13 cellular contexts compared by ENCODE assay signal in the genomic region with DNA sequence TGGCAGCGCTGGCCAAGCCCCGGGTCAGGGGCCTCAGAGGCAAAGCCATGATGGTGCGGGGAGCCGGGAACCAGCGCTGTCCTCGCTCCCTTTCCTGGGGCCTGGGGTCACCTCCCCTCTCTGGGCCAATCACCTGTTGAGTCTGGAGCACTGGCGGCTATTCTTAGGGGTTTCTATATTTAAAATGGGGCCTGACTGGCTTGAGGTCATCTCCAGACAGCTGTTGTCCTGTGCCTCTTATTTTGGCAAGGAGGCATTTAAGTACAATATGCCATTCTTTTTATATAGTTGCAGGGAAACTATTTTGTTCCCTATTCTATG. TPM values are rescaled to one million over a fixed set of nuclear protein-coding genes. Genes with fewer than 3 reads are reported as not detected.
DNase-seq lines count a peak whose midpoint lies in the region; ATAC-seq and TF ChIP-seq lines count a peak whose summit lies in the region.
"Had no signal": no experiment of that assay in that cellular context is flagged by ENCODE, and none has a peak within 500 bp of the region (broad histone marks: within the 10 kb centered on the region; RNA-seq: fewer than 3 reads in every experiment).

Gene COX6A2 (minus strand): TSS at position 84 of the 321 bp plus-strand sequence. CDS start 35 bp downstream, at position 49.

- CTCF ChIA-PET in AG04449 (lab: Yijun Ruan, JAX) = no interaction called here
- CTCF ChIA-PET in activated CD8-positive, alpha-beta T cell treated with anti-CD3 and anti-CD28 coated beads, Interleukin-2, amount 10 ng/mL, durations not matched to agents 7 days and 5 days (lab: Charles Lee) = interaction anchor here (1.2 to 3.1 kb wide), 2 partner anchors 28 to 46 kb away, joined by 6 to 11 read pairs; no protein-coding TSS in a partner anchor

- no peaks in the 10 kb centered on the region for H3K9me3 ChIP-seq in Peyer's patch
- H3K9me3 ChIP-seq in neuronal stem cell (replicated peaks in 1 of 2; ENCODE audit: control insufficient read depth in 2 of 2, insufficient read depth in 1 of 2, low read depth in 1 of 2, low read length in 2 of 2) = peaks cover 3 to 6% of the 10 kb centered on the region in 2 donors

- H3K4me1 Mint-ChIP-seq in activated CD8-positive, alpha-beta T cell treated with anti-CD3 and anti-CD28 coated beads, Interleukin-2, amount 10 ng/mL, durations not matched to agents 7 days and 5 days (ENCODE audit: low read depth) = peaks cover 53% of the 10 kb centered on the region

- POLR2A ChIA-PET in AG04449 (lab: Yijun Ruan, JAX) = interaction anchor here (0.6 kb wide), 1 partner anchor 52 kb away, joined by 3 read pairs; no protein-coding TSS in a partner anchor
- POLR2A ChIA-PET in activated CD8-positive, alpha-beta T cell treated with anti-CD3 and anti-CD28 coated beads, Interleukin-2, amount 10 ng/mL, durations not matched to agents 7 days and 5 days (lab: Charles Lee) = interaction anchor here (1.2 kb wide), 1 partner anchor 9 kb away, joined by 3 read pairs; no protein-coding TSS in a partner anchor

- H3K9me3 Mint-ChIP-seq in activated CD8-positive, alpha-beta T cell treated with anti-CD3 and anti-CD28 coated beads, Interleukin-2, amount 10 ng/mL, durations not matched to agents 7 days and 5 days (ENCODE audit: insufficient read depth) = no peaks in the 10 kb centered on the region

- H3K27ac ChIP-seq in Peyer's patch (peak within 1 kb of the TSS in 1 of 4 donors; percentile 33), neuronal stem cell (replicated peaks; ENCODE audit: low read length) (no peak within 1 kb of the TSS)

- no CpG with 5 or more reads among the region's 7 CpGs for WGBS in neuronal stem cell (ENCODE audit: extremely low coverage in 2 of 2, insufficient read length in 2 of 2, insufficient replicate concordance in 1 of 2), 2 donors

- no peak within 1 kb of the TSS for H4K91ac ChIP-seq in neuronal stem cell (ENCODE audit: low read depth, low read length, poor library complexity)

- no peak within 1 kb of the TSS for H2BK12ac ChIP-seq in neuronal stem cell (ENCODE audit: low read length)

- no peak for TF ChIP-seq POLR2A in Peyer's patch (IDR thresholded peaks at IDR 0.05)

- no peak within 1 kb of the TSS for H2AK5ac ChIP-seq in neuronal stem cell (ENCODE audit: low read depth, low read length)

- H3K27me3 Mint-ChIP-seq in activated CD8-positive, alpha-beta T cell treated with anti-CD3 and anti-CD28 coated beads, Interleukin-2, amount 10 ng/mL, durations not matched to agents 7 days and 5 days (ENCODE audit: low read depth) = peaks cover 10% of the 10 kb centered on the region

- H3K36me3 Mint-ChIP-seq in activated CD8-positive, alpha-beta T cell treated with anti-CD3 and anti-CD28 coated beads, Interleukin-2, amount 10 ng/mL, durations not matched to agents 7 days and 5 days (ENCODE audit: low read depth) = peaks cover 3% of the 10 kb centered on the region
- H3K36me3 Mint-ChIP-seq: CD4-positive, CD25-positive, alpha-beta regulatory T cell had no signal

- no peak within 1 kb of the TSS for H2BK120ac ChIP-seq in neuronal stem cell (ENCODE audit: low read depth, low read length)

- H3K4me3 ChIP-seq in AG04449 (ENCODE audit: low read depth, low read length) = peak within 1 kb of the TSS; percentile 49
- H3K4me3 ChIP-seq in Peyer's patch = peak within 1 kb of the TSS; percentile 12 to 55 (median 32)
- H3K4me3 ChIP-seq in neuronal stem cell (ENCODE audit: low read length in 2 of 2) = no peak within 1 kb of the TSS

- TF ChIP-seq CTCF in AG04449 (IDR thresholded peaks at IDR 0.05; ENCODE audit: insufficient read depth, low read length, missing control alignments) = no peak
- TF ChIP-seq CTCF in Peyer's patch (IDR thresholded peaks at IDR 0.05) = no peak

- peak within 1 kb of the TSS; percentile 75 for H2AFZ ChIP-seq in neuronal stem cell (ENCODE audit: low read length)

- intact Hi-C loops in Right ventricle myocardium superior (cut with DNase I) = no loop called here

- H3K9ac ChIP-seq in neuronal stem cell (ENCODE audit: low read depth, low read length, poor library complexity) = peak within 1 kb of the TSS; percentile 44

- H3K4me1 ChIP-seq in Peyer's patch (peaks cover 0 to 14% (median 0%) of the 10 kb centered on the region in 4 donors), neuronal stem cell (ENCODE audit: control insufficient read depth in 2 of 2, insufficient read depth in 1 of 2, low read depth in 1 of 2, low read length in 2 of 2) (peaks cover 0 to 2% of the 10 kb centered on the region in 2 donors)

- H3K4ac ChIP-seq in neuronal stem cell (ENCODE audit: low read length) = no peak within 1 kb of the TSS

- H3K79me1 ChIP-seq in neuronal stem cell (ENCODE audit: low read depth, low read length) = no peaks in the 10 kb centered on the region

- DNase-seq in AG04449 (ENCODE audit: low read depth, low spot score) (no peak), Peyer's patch (no peak), Right ventricle myocardium superior (peak; percentile 71), neuronal stem cell (ENCODE audit: low spot score) (no peak), AG08396 (ENCODE audit: low spot score) (no peak), GDM1 (lab: John Stamatoyannopoulos, UW) (no peak)
- DNase-seq in activated CD8-positive, alpha-beta T cell treated with anti-CD3 and anti-CD28 coated beads, Interleukin-2, amount 10 ng/mL, durations not matched to agents 7 days and 5 days = no peak
- no peak for DNase-seq in stimulated activated CD4-positive, alpha-beta T cell treated with anti-CD3 and anti-CD28 coated beads, Interleukin-2, amount 100 ng/mL, for 24 hours
- DNase-seq: NCI-H1092 treated with DMSO at 0.1 percent for 48 hours had no signal

- no peak within 1 kb of the TSS for H4K8ac ChIP-seq in neuronal stem cell (ENCODE audit: low read depth, low read length)

- no peak within 1 kb of the TSS for H3K27ac Mint-ChIP-seq in activated CD8-positive, alpha-beta T cell treated with anti-CD3 and anti-CD28 coated beads, Interleukin-2, amount 10 ng/mL, durations not matched to agents 7 days and 5 days
- H3K27ac Mint-ChIP-seq: CD4-positive, CD25-positive, alpha-beta regulatory T cell had no signal

- ATAC-seq in Right ventricle myocardium superior (ENCODE audit: poor library complexity) = peak; percentile 74
- no peak for ATAC-seq in activated CD8-positive, alpha-beta T cell treated with anti-CD3 and anti-CD28 coated beads, Interleukin-2, amount 10 ng/mL, durations not matched to agents 7 days and 5 days
- ATAC-seq: stimulated activated naive CD8-positive, alpha-beta T cell treated with anti-CD3 and anti-CD28 coated beads, Interleukin-15, Interleukin-2, amounts not matched to agents 100 U/mL and 50 U/mL, for 24 hours had no signal

- peak within 1 kb of the TSS; percentile 92 for H2BK15ac ChIP-seq in neuronal stem cell (ENCODE audit: low read length)

- peak within 1 kb of the TSS; percentile 78 for H3K23ac ChIP-seq in neuronal stem cell (ENCODE audit: low read depth, low read length, poor library complexity)

- H3K4me3 Mint-ChIP-seq in activated CD8-positive, alpha-beta T cell treated with anti-CD3 and anti-CD28 coated beads, Interleukin-2, amount 10 ng/mL, durations not matched to agents 7 days and 5 days = no peak within 1 kb of the TSS

- peak within 1 kb of the TSS; percentile 47 for H3K14ac ChIP-seq in neuronal stem cell (ENCODE audit: low read length)

- no peaks in the 10 kb centered on the region for H3K27me3 ChIP-seq in Peyer's patch
- H3K27me3 ChIP-seq in neuronal stem cell (ENCODE audit: control insufficient read depth in 3 of 3, insufficient read depth in 3 of 3, low read depth in 1 of 3, low read length in 3 of 3) = peaks cover 0 to 24% (median 12%) of the 10 kb centered on the region in 3 experiments

- H3K36me3 ChIP-seq in Peyer's patch = no peaks in the 10 kb centered on the region
- no peaks in the 10 kb centered on the region for H3K36me3 ChIP-seq in neuronal stem cell (replicated peaks in 1 of 2; ENCODE audit: control insufficient read depth in 2 of 2, insufficient read depth in 2 of 2, low read length in 2 of 2)

- H3K18ac ChIP-seq in neuronal stem cell (ENCODE audit: low read length) = peak within 1 kb of the TSS; percentile 87

- H2BK5ac ChIP-seq in neuronal stem cell (ENCODE audit: low read length) = no peak within 1 kb of the TSS

- H3K4me2 ChIP-seq in neuronal stem cell (ENCODE audit: insufficient read depth, low read length, poor library complexity, severe bottlenecking) = peak within 1 kb of the TSS; percentile 33

RNA-seq across cellular contexts. Expression of gene COX6A2, which starts in this region (rescaled TPM):
- total RNA-seq in Peyer's patch (not detected), Right ventricle myocardium superior (1,514 TPM)
- not detected for polyA plus RNA-seq in neuronal stem cell (2013, experiment 1 of 2)
- polyA plus RNA-seq in neuronal stem cell (2013, experiment 2 of 2) = 0.18 TPM
- not detected for total RNA-seq in activated CD8-positive, alpha-beta T cell treated with anti-CD3 and anti-CD28 coated beads, Interleukin-2, amount 10 ng/mL, durations not matched to agents 7 days and 5 days
- total RNA-seq: CD4-positive, CD25-positive, alpha-beta regulatory T cell; chondrocyte; sciatic nerve had no signal
- polyA plus RNA-seq: CD4-positive, CD25-positive, alpha-beta regulatory T cell had no signal

Comparison
In these comparisons a context has a peak if more than half of its experiments do, and no peak if none do; other contexts are left out.
1. RNA of gene COX6A2 (total RNA-seq): 1,514 TPM in Right ventricle myocardium superior (single experiment); not detected in Peyer's patch and not detected in activated CD8-positive, alpha-beta T cell treated with anti-CD3 and anti-CD28 coated beads, Interleukin-2, amount 10 ng/mL, durations not matched to agents 7 days and 5 days; every median in the first group is over 1,000 times any median in the second.
2. H3K4me3 ChIP-seq: peak in AG04449 (single experiment) and Peyer's patch (4 of 4); none in neuronal stem cell (0 of 2).